Comparison of ENCODE assay signal across 15 cellular contexts in genomic region chr11:86269645-86270044, GRCh38. TPM values are rescaled to one million over a fixed set of nuclear protein-coding genes. Genes with fewer than 3 reads are reported as not detected.
A peak's percentile ranks its signal among the peaks of the same experiment; 100 is the strongest.
DNase-seq lines count a peak whose midpoint lies in the region; ATAC-seq and TF ChIP-seq lines count a peak whose summit lies in the region.
"Had no signal": no experiment of that assay in that cellular context is flagged by ENCODE, and none has a peak within 500 bp of the region (broad histone marks: within the 10 kb centered on the region; RNA-seq: fewer than 3 reads in every experiment).

No MANE protein-coding gene starts in this region.

- no peaks in the 10 kb centered on the region for H3K9me3 Mint-ChIP-seq in memory B cell
- H3K9me3 Mint-ChIP-seq: CD4-positive, alpha-beta memory T cell had no signal

- no peak for TF ChIP-seq CTCF in HEK293 (tag by site-specific recombination; IDR thresholded peaks at IDR 0.05)

- POLR2A ChIA-PET in HEK293 (lab: Yijun Ruan, JAX) = interaction anchor here (0.7 kb wide), 1 partner anchor 691 kb away, joined by 3 read pairs; no protein-coding TSS in a partner anchor

- no peak overlapping the region for H3K4me3 ChIP-seq in HEK293 (ENCODE audit: low read depth, low read length)
- H3K4me3 ChIP-seq: HAP-1 had no signal

- no peak overlapping the region for H3K27ac ChIP-seq in HEK293 (ENCODE audit: extremely low read depth, low read depth, low read length)
- no peak overlapping the region for H3K27ac ChIP-seq in substantia nigra (ENCODE audit: low read depth, low read length, poor library complexity, severe bottlenecking)

- H3K9me3 ChIP-seq in HEK293 (ENCODE audit: control insufficient read depth, insufficient read depth, low read depth, low read length) = no peaks in the 10 kb centered on the region
- H3K9me3 ChIP-seq: HAP-1 had no signal

- DNase-seq in M059J (ENCODE audit: low read depth) (peak; percentile 20), memory B cell (ENCODE audit: low spot score in 2 of 2) (no peak), activated gamma-delta T cell (lab: John Stamatoyannopoulos, UW) (no peak), substantia nigra (lab: John Stamatoyannopoulos, UW) (no peak)
- DNase-seq in activated CD8-positive, alpha-beta memory T cell treated with anti-CD3 and anti-CD28 coated beads, Interleukin-2, amount 50 U/mL, for 4 hours = no peak
- DNase-seq: C1 segment of cervical spinal cord; Calu3; CD4-positive, alpha-beta memory T cell; COR-L47; DMS53; DMS79 treated with DMSO at 0.1 percent for 48 hours; GF-D8; GOT3 had no signal

- H3K36me3 Mint-ChIP-seq in memory B cell = peaks cover 37% of the 10 kb centered on the region

- ATAC-seq in memory B cell (ENCODE audit: low read depth) = no peak

- CTCF ChIA-PET in HEK293 (lab: Yijun Ruan, JAX) = no interaction called here

- H3K27ac Mint-ChIP-seq in memory B cell = peak overlapping the region; percentile 38

- H3K4me1 ChIP-seq in HEK293 (ENCODE audit: control insufficient read depth, insufficient read depth, low read length) = no peaks in the 10 kb centered on the region
- H3K4me1 ChIP-seq: HAP-1 had no signal

- H3K27me3 Mint-ChIP-seq in memory B cell = no peaks in the 10 kb centered on the region
- H3K27me3 Mint-ChIP-seq: CD4-positive, alpha-beta memory T cell had no signal

- H3K4me1 Mint-ChIP-seq in memory B cell = peaks cover 21% of the 10 kb centered on the region

- H3K36me3 ChIP-seq in HEK293 (ENCODE audit: control insufficient read depth in 2 of 2, insufficient read depth in 1 of 2, low read length in 2 of 2) = peaks cover 0 to 37% of the 10 kb centered on the region in 2 experiments; a peak in 1 of 3 replicates

- H3K4me3 Mint-ChIP-seq in memory B cell = no peak overlapping the region
- H3K4me3 Mint-ChIP-seq: CD4-positive, alpha-beta memory T cell had no signal

TF ChIP-seq in HEK293, 187 proteins besides CTCF, POLR2A, EP300 and RAD21:
- no peak for TF ChIP-seq ZNF558 (tag by site-specific recombination; IDR thresholded peaks at IDR 0.05)
- TF ChIP-seq ZNF560 (tag by site-specific recombination; IDR thresholded peaks at IDR 0.05; ENCODE audit: borderline replicate concordance) = no peak
- TF ChIP-seq FEZF1 (tag by site-specific recombination; IDR thresholded peaks at IDR 0.05) = no peak
- TF ChIP-seq ZNF530 (tag by site-specific recombination; IDR thresholded peaks at IDR 0.05; ENCODE audit: low read depth) = no peak
- TF ChIP-seq ZNF146 (tag by site-specific recombination; IDR thresholded peaks at IDR 0.05) = peak; percentile 78
- no peak for TF ChIP-seq ZNF404 (tag by site-specific recombination; IDR thresholded peaks at IDR 0.05)
- TF ChIP-seq SP7 (tag by site-specific recombination; IDR thresholded peaks at IDR 0.05) = no peak
- TF ChIP-seq ZNF843 (tag by site-specific recombination; IDR thresholded peaks at IDR 0.05) = no peak

RNA-seq across cellular contexts. Expression of gene EED, which starts 25.1 kb away (rescaled TPM):
- total RNA-seq in M059J (2014; rRNA removed; shearing (Covaris generic)) = 35.6 and 37.7 TPM in 2 replicates

RNA-seq across cellular contexts. Expression of gene HIKESHI, which starts 32.4 kb away (rescaled TPM):
- total RNA-seq in M059J (2014; rRNA removed; shearing (Covaris generic)) = 94.4 and 98.2 TPM in 2 replicates
